Comparison of ENCODE assay signal across 18 cellular contexts in the genomic region with DNA sequence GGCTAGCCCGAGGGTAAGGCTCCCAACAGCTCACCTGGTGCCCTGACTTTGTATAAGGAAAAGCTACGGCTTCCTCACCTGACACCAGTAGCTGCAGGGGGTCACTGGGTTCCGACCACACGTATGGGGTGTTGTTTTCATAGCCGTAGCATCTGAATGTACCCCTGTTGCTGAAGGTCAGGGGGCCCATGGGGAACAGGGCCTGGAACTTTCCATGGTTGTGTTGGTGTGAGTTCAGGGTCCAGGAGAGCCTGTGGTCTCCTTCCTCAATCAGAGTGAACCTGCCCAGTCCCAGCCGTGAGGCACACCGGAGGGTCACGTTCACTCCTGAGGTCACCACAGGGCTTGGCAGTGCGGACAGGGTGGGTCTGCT. TPM values are rescaled to one million over a fixed set of nuclear protein-coding genes. Genes with fewer than 3 reads are reported as not detected.
DNase-seq lines count a peak whose midpoint lies in the region; ATAC-seq, FAIRE-seq and TF ChIP-seq lines count a peak whose summit lies in the region.
"Had no signal": no experiment of that assay in that cellular context is flagged by ENCODE, and none has a peak within 500 bp of the region (broad histone marks: within the 10 kb centered on the region; RNA-seq: fewer than 3 reads in every experiment).

No MANE protein-coding gene starts in this region.

- H3K9ac ChIP-seq in BLaER1 treated with 17β-estradiol and CSF1 and Interleukin-3, amounts not matched to agents 10 nM and 100 nM, result 0 out of 22 replicates have a peak overlapping the region, but pooled peaks of 1 of the 11 experiments have one; percentile 10
- H3K9ac ChIP-seq in GM12878 (ENCODE audit: control insufficient read depth, insufficient read depth, low read length), result no peak overlapping the region

- H3K9me3 Mint-ChIP-seq in stimulated activated memory B cell treated with anti-CD40 and anti-IgM and Interleukin-4, amounts not matched to agents 10 μg/mL and 1 μg/mL and 100 μg/mL, for 72 hours, result no peaks in the 10 kb centered on the region
- H3K9me3 Mint-ChIP-seq: CD4-positive, alpha-beta T cell had no signal

- SMC1A ChIA-PET in GM12878 (lab: Charles Lee; ENCODE audit: uncharacterized antibody, unreplicated experiment), result interaction anchor here (1.2 kb wide), 1 partner anchor 11 kb away, joined by 5 read pairs; no protein-coding TSS in a partner anchor

- H3K4me2 ChIP-seq in BLaER1 treated with 17β-estradiol and CSF1 and Interleukin-3, amounts not matched to agents 10 nM and 100 nM, result peak overlapping the region in 10 of 11 experiments; percentile 6 to 95 (median 89); a peak in 16 of 22 replicates
- no peak overlapping the region for H3K4me2 ChIP-seq in GM12878 (ENCODE audit: control insufficient read depth, insufficient read depth)
- H3K4me2 ChIP-seq: A549 had no signal

- H3K27ac ChIP-seq in BLaER1 treated with 17β-estradiol and CSF1 and Interleukin-3, amounts not matched to agents 10 nM and 100 nM, result peak overlapping the region in 6 of 11 experiments; percentile 23 to 84 (median 76); a peak in 7 of 22 replicates
- no peak overlapping the region for H3K27ac ChIP-seq in GM12878 (ENCODE audit: control insufficient read depth, insufficient read depth)
- H3K27ac ChIP-seq: A549 had no signal

- no peaks in the 10 kb centered on the region for H3K27me3 Mint-ChIP-seq in stimulated activated memory B cell treated with anti-CD40 and anti-IgM and Interleukin-4, amounts not matched to agents 10 μg/mL and 1 μg/mL and 100 μg/mL, for 72 hours

- no peak overlapping the region for H3K4me3 ChIP-seq in BLaER1 treated with 17β-estradiol and CSF1 and Interleukin-3, amounts not matched to agents 10 nM and 100 nM
- no peak overlapping the region for H3K4me3 ChIP-seq in GM12878
- H3K4me3 ChIP-seq: A549, HAP-1 had no signal

- no peak for FAIRE-seq in GM12878 (lab: Jason Lieb, UNC)
- FAIRE-seq: A549, GM12891, H1 had no signal

- no peak for TF ChIP-seq POLR2A in GM12878 (IDR thresholded peaks at IDR 0.05; ENCODE audit: low read depth, low read length)

- peaks cover 0 to 5% (median 0%) of the 10 kb centered on the region in 11 experiments; a peak in 1 of 22 replicates for H3K36me3 ChIP-seq in BLaER1 treated with 17β-estradiol and CSF1 and Interleukin-3, amounts not matched to agents 10 nM and 100 nM
- no peaks in the 10 kb centered on the region for H3K36me3 ChIP-seq in GM12878 (ENCODE audit: control insufficient read depth in 2 of 2, insufficient read depth in 2 of 2, low read length in 1 of 2)
- H3K36me3 ChIP-seq: HAP-1 had no signal

- TF ChIP-seq RAD21 in GM12878 (IDR thresholded peaks at IDR 0.05; ENCODE audit: insufficient read depth, low read depth, low read length), result no peak

- peak overlapping the region; percentile 62 for H3K4me3 Mint-ChIP-seq in stimulated activated memory B cell treated with anti-CD40 and anti-IgM and Interleukin-4, amounts not matched to agents 10 μg/mL and 1 μg/mL and 100 μg/mL, for 72 hours
- H3K4me3 Mint-ChIP-seq: CD4-positive, alpha-beta T cell had no signal

- peak overlapping the region; percentile 92 for H3K27ac Mint-ChIP-seq in stimulated activated memory B cell treated with anti-CD40 and anti-IgM and Interleukin-4, amounts not matched to agents 10 μg/mL and 1 μg/mL and 100 μg/mL, for 72 hours
- H3K27ac Mint-ChIP-seq: CD4-positive, alpha-beta T cell had no signal

- POLR2A ChIA-PET in GM12878 (lab: Charles Lee), result no interaction called here

- peaks cover 8% of the 10 kb centered on the region for H3K36me3 Mint-ChIP-seq in stimulated activated memory B cell treated with anti-CD40 and anti-IgM and Interleukin-4, amounts not matched to agents 10 μg/mL and 1 μg/mL and 100 μg/mL, for 72 hours

- no peaks in the 10 kb centered on the region for H3K27me3 ChIP-seq in BLaER1 treated with 17β-estradiol and CSF1 and Interleukin-3, amounts not matched to agents 10 nM and 100 nM
- H3K27me3 ChIP-seq in GM12878 (replicated peaks in 1 of 2; ENCODE audit: control insufficient read depth in 2 of 2, insufficient read depth in 2 of 2, low read length in 1 of 2), result 0 out of 4 replicates have a peak, but pooled peaks cover 0 to 2% of the 10 kb centered on the region in 2 experiments

- 36% methylated on average over 9 of the region's 9 CpGs for WGBS in GM12878 (ENCODE audit: insufficient coverage, insufficient replicate concordance, low lambda C conversion rate, missing lambda C conversion rate)

- peaks cover 89% of the 10 kb centered on the region for H3K4me1 Mint-ChIP-seq in stimulated activated memory B cell treated with anti-CD40 and anti-IgM and Interleukin-4, amounts not matched to agents 10 μg/mL and 1 μg/mL and 100 μg/mL, for 72 hours

- H4K20me1 ChIP-seq in BLaER1 treated with 17β-estradiol and CSF1 and Interleukin-3, amounts not matched to agents 10 nM and 100 nM, result no peaks in the 10 kb centered on the region
- no peaks in the 10 kb centered on the region for H4K20me1 ChIP-seq in GM12878 (ENCODE audit: control insufficient read depth, insufficient read depth)

- H3K4me1 ChIP-seq in BLaER1 treated with 17β-estradiol and CSF1 and Interleukin-3, amounts not matched to agents 10 nM and 100 nM, result peaks cover 81 to 95% (median 91%) of the 10 kb centered on the region in 10 experiments
- no peaks in the 10 kb centered on the region for H3K4me1 ChIP-seq in GM12878 (ENCODE audit: control insufficient read depth, insufficient read depth, low read length)
- H3K4me1 ChIP-seq: A549, HAP-1 had no signal

- CTCF ChIA-PET in GM12878 (lab: Yijun Ruan, JAX), result interaction anchor here (0.6 to 2.2 kb wide), 2 partner anchors 13 to 53 kb away, joined by 4 to 7 read pairs; no protein-coding TSS in a partner anchor

- RAD21 ChIA-PET in GM12878 (lab: Charles Lee; ENCODE audit: unreplicated experiment), result interaction anchor here (1.4 kb wide), 1 partner anchor 10 kb away, joined by 5 read pairs; no protein-coding TSS in a partner anchor

- ATAC-seq in GM12878, result no peak
- no peak for ATAC-seq in stimulated activated memory B cell treated with anti-CD40 and anti-IgM and Interleukin-4, amounts not matched to agents 10 μg/mL and 1 μg/mL and 100 μg/mL, for 72 hours

- DNase-seq in GM12878 (ENCODE audit: low read depth, low spot score) (no peak), mesenteric fat pad (ENCODE audit: low spot score) (peak; percentile 76), COLO829 (ENCODE audit: low spot score) (no peak), SKM-1 (lab: John Stamatoyannopoulos, UW; ENCODE audit: unreplicated experiment) (no peak), SIG-M5 (lab: John Stamatoyannopoulos, UW) (no peak)
- DNase-seq: C1 segment of cervical spinal cord; CD4-positive, alpha-beta T cell; DMS79; IMR-90 had no signal

- in situ Hi-C loops in GM12878 (cut with MboI), result no loop called here

- no peaks in the 10 kb centered on the region for H3K79me2 ChIP-seq in GM12878 (ENCODE audit: control insufficient read depth, insufficient read depth, low read length)

- no TSS peak for BruUV-seq in GM12878 (replicated peaks; lab: Mats Ljungman, UMichigan)

- no peak overlapping the region for H2AFZ ChIP-seq in GM12878 (ENCODE audit: control insufficient read depth, low read depth, low read length)

- TF ChIP-seq EP300 in GM12878 (IDR thresholded peaks at IDR 0.05; ENCODE audit: borderline replicate concordance in 1 of 2, control insufficient read depth in 1 of 2, low read depth in 2 of 2, low read length in 2 of 2), result no peak

- TF ChIP-seq CTCF in GM12878 (IDR thresholded peaks at IDR 0.05 in 2 of 3, conservative IDR thresholded peaks at IDR 0.05 in 1 of 3; ENCODE audit: control insufficient read depth in 2 of 3, extremely low read depth in 1 of 3, insufficient read depth in 1 of 3, low read depth in 3 of 3, low read length in 3 of 3), result no peak

- intact Hi-C loops in GM12878 (cut with micrococcal nuclease; ENCODE audit: unreplicated experiment), result no loop called here

- H3K9me3 ChIP-seq in BLaER1 treated with 17β-estradiol and CSF1 and Interleukin-3, amounts not matched to agents 10 nM and 100 nM (replicated peaks in 1 of 11), result no peaks in the 10 kb centered on the region
- H3K9me3 ChIP-seq in GM12878 (replicated peaks; ENCODE audit: control insufficient read depth, insufficient read depth, low read length), result no peaks in the 10 kb centered on the region
- H3K9me3 ChIP-seq: A549, HAP-1 had no signal

RNA-seq across cellular contexts. Expression of gene LILRA4, which starts 1.1 kb away (rescaled TPM):
- 7.6 and 8.3 TPM in 2 replicates for total RNA-seq in GM12878 (2013; cell fraction: nucleolus; rRNA removed)
- 17.9 and 19.1 TPM in 2 replicates for total RNA-seq in GM12878 (2014; rRNA removed)
- 10.2 and 13.6 TPM in 2 replicates for total RNA-seq in GM12878 (2014; rRNA removed; fragmentation: Illumina TruSeq; extraction: Trizol)
- 12.7 and 17.2 TPM in 2 replicates for total RNA-seq in GM12878 (2021)
- polyA plus RNA-seq in GM12878 (2011; ENCODE audit: low read depth), result 0.17 TPM
- polyA plus RNA-seq in GM12878 (2011; rRNA removed), result 1.8 and 2.4 TPM in 2 replicates
- polyA plus RNA-seq in GM12878 (2011; cell fraction: cytosol; rRNA removed), result 2.6 and 4.1 TPM in 2 replicates
- 0.94 and 2.5 TPM in 2 replicates for polyA plus RNA-seq in GM12878 (2011; cell fraction: nucleus; rRNA removed)
- 0.32 and 1.4 TPM in 2 replicates for polyA plus RNA-seq in GM12878 (2012)
- 13.4 and 14.3 TPM in 2 replicates for polyA plus RNA-seq in GM12878 (2014; fragmentation: Illumina TruSeq; extraction: Trizol)
- 10 to 100 TPM in 1 of 2 experiments, 1 to 10 TPM in 1; 9.7 to 12.4 TPM for polyA plus RNA-seq in GM12878 (2014; fragmentation: Nextera tagmentation; extraction: Ambion mirVana)
- 17.4 and 18.5 TPM in 2 replicates for polyA plus RNA-seq in GM12878 (2014; rRNA removed)
- 1 to 10 TPM; 6.4 to 6.9 TPM for polyA plus RNA-seq in GM12878 (2016; fragmentation: Nextera tagmentation; extraction: Ambion mirVana)
- 1.5 and 5.2 TPM in 2 replicates for polyA minus RNA-seq in GM12878 (2011; rRNA and poly(A)+ RNA removed)
- 0.73 TPM in 1 of 2 replicates, not detected in the other for polyA minus RNA-seq in GM12878 (2011; cell fraction: cytosol; rRNA and poly(A)+ RNA removed)
- polyA minus RNA-seq in GM12878 (2011; cell fraction: nucleus; rRNA and poly(A)+ RNA removed), result 1.2 and 1.8 TPM in 2 replicates
- 1.0 TPM for total RNA-seq in mesenteric fat pad
- total RNA-seq: G401, H1, HT-29, IMR-90 had no signal
- polyA plus RNA-seq: A549, AG04450, H1, IMR-90 had no signal

RNA-seq across cellular contexts. Expression of gene LILRA5, which starts 24.9 kb away (rescaled TPM):
- 1.8 TPM in 1 of 2 replicates, not detected in the other for total RNA-seq in GM12878 (2013; cell fraction: nucleolus; rRNA removed)
- total RNA-seq in GM12878 (2014; rRNA removed) (0.73 and 0.76 TPM in 2 replicates), GM12878 (2014; rRNA removed; fragmentation: Illumina TruSeq; extraction: Trizol) (0.31 and 0.32 TPM in 2 replicates), GM12878 (2021) (0.41 and 0.51 TPM in 2 replicates), mesenteric fat pad (23.0 TPM)
- not detected for polyA plus RNA-seq in GM12878 (2011; ENCODE audit: low read depth)
- polyA plus RNA-seq in GM12878 (2011; rRNA removed) (not detected in 2 replicates), GM12878 (2014; fragmentation: Illumina TruSeq; extraction: Trizol) (0.31 TPM in 1 of 2 replicates, not detected in the other), GM12878 (2014; fragmentation: Nextera tagmentation; extraction: Ambion mirVana) (under 1 TPM in 1 of 2 experiments, not detected in 1; 0.05 TPM), GM12878 (2014; rRNA removed) (0.18 and 1.2 TPM in 2 replicates), GM12878 (2016; fragmentation: Nextera tagmentation; extraction: Ambion mirVana) (not detected)
- not detected in 2 replicates for polyA plus RNA-seq in GM12878 (2011; cell fraction: cytosol; rRNA removed)
- not detected in 2 replicates for polyA plus RNA-seq in GM12878 (2011; cell fraction: nucleus; rRNA removed)
- not detected in 2 replicates for polyA plus RNA-seq in GM12878 (2012)
- polyA minus RNA-seq in GM12878 (2011; rRNA and poly(A)+ RNA removed), result 0.21 TPM in 1 of 2 replicates, not detected in the other
- not detected in 2 replicates for polyA minus RNA-seq in GM12878 (2011; cell fraction: cytosol; rRNA and poly(A)+ RNA removed)
- polyA minus RNA-seq in GM12878 (2011; cell fraction: nucleus; rRNA and poly(A)+ RNA removed), result not detected in 2 replicates
- total RNA-seq: G401, H1, HT-29, IMR-90 had no signal
- polyA plus RNA-seq: A549, AG04450, H1, IMR-90 had no signal

RNA-seq across cellular contexts. Expression of gene LAIR1, which starts 26.9 kb away (rescaled TPM):
- total RNA-seq in GM12878 (2013; cell fraction: nucleolus; rRNA removed), result 55.2 and 74.0 TPM in 2 replicates
- total RNA-seq in GM12878 (2014; rRNA removed) (36.2 and 41.2 TPM in 2 replicates), GM12878 (2014; rRNA removed; fragmentation: Illumina TruSeq; extraction: Trizol) (39.2 and 41.8 TPM in 2 replicates), GM12878 (2021) (43.1 and 44.4 TPM in 2 replicates), mesenteric fat pad (63.8 TPM)
- polyA plus RNA-seq in GM12878 (2011; ENCODE audit: low read depth), result not detected
- polyA plus RNA-seq in GM12878 (2011; rRNA removed) (13.5 and 15.5 TPM in 2 replicates), GM12878 (2014; fragmentation: Illumina TruSeq; extraction: Trizol) (35.2 and 49.1 TPM in 2 replicates), GM12878 (2014; fragmentation: Nextera tagmentation; extraction: Ambion mirVana) (10 to 100 TPM in 1 of 2 experiments, 1 to 10 TPM in 1; 8.6 to 13.1 TPM), GM12878 (2014; rRNA removed) (58.2 and 62.0 TPM in 2 replicates), GM12878 (2016; fragmentation: Nextera tagmentation; extraction: Ambion mirVana) (10 to 100 TPM; 30.7 to 31.3 TPM)
- polyA plus RNA-seq in GM12878 (2011; cell fraction: cytosol; rRNA removed), result 11.1 and 15.1 TPM in 2 replicates
- 32.7 and 35.3 TPM in 2 replicates for polyA plus RNA-seq in GM12878 (2011; cell fraction: nucleus; rRNA removed)
- polyA plus RNA-seq in GM12878 (2012), result 0.13 and 0.23 TPM in 2 replicates
- polyA minus RNA-seq in GM12878 (2011; rRNA and poly(A)+ RNA removed), result 9.7 and 14.6 TPM in 2 replicates
- 4.9 and 8.4 TPM in 2 replicates for polyA minus RNA-seq in GM12878 (2011; cell fraction: cytosol; rRNA and poly(A)+ RNA removed)
- polyA minus RNA-seq in GM12878 (2011; cell fraction: nucleus; rRNA and poly(A)+ RNA removed), result 10.9 and 19.9 TPM in 2 replicates
- total RNA-seq: G401, H1, HT-29, IMR-90 had no signal
- polyA plus RNA-seq: A549, AG04450, IMR-90 had no signal

RNA-seq across cellular contexts. Expression of gene LILRB2, which starts 56.9 kb away (rescaled TPM):
- total RNA-seq in GM12878 (2013; cell fraction: nucleolus; rRNA removed), result 0.27 and 0.33 TPM in 2 replicates
- total RNA-seq in GM12878 (2014; rRNA removed), result 0.17 TPM in 1 of 2 replicates, not detected in the other
- total RNA-seq in GM12878 (2014; rRNA removed; fragmentation: Illumina TruSeq; extraction: Trizol), result 0.09 TPM in 2 replicates
- not detected in 2 replicates for total RNA-seq in GM12878 (2021)
- polyA plus RNA-seq in GM12878 (2011; ENCODE audit: low read depth), result not detected
- 0.08 TPM in 1 of 2 replicates, not detected in the other for polyA plus RNA-seq in GM12878 (2011; rRNA removed)
- 0.03 TPM in 1 of 2 replicates, not detected in the other for polyA plus RNA-seq in GM12878 (2011; cell fraction: cytosol; rRNA removed)
- polyA plus RNA-seq in GM12878 (2011; cell fraction: nucleus; rRNA removed), result 0.07 and 0.13 TPM in 2 replicates
- polyA plus RNA-seq in GM12878 (2012), result 0.08 TPM in 1 of 2 replicates, not detected in the other
- 0.15 TPM in 1 of 2 replicates, not detected in the other for polyA plus RNA-seq in GM12878 (2014; fragmentation: Illumina TruSeq; extraction: Trizol)
- not detected for polyA plus RNA-seq in GM12878 (2014; fragmentation: Nextera tagmentation; extraction: Ambion mirVana)
- polyA plus RNA-seq in GM12878 (2014; rRNA removed), result 0.11 and 0.15 TPM in 2 replicates
- polyA plus RNA-seq in GM12878 (2016; fragmentation: Nextera tagmentation; extraction: Ambion mirVana), result under 1 TPM in 1 of 2 experiments, not detected in 1; 0.18 TPM
- polyA minus RNA-seq in GM12878 (2011; rRNA and poly(A)+ RNA removed), result not detected in 2 replicates
- polyA minus RNA-seq in GM12878 (2011; cell fraction: cytosol; rRNA and poly(A)+ RNA removed), result not detected in 2 replicates
- 0.19 TPM in 1 of 2 replicates, not detected in the other for polyA minus RNA-seq in GM12878 (2011; cell fraction: nucleus; rRNA and poly(A)+ RNA removed)
- total RNA-seq in mesenteric fat pad, result 14.4 TPM
- total RNA-seq: G401, H1, HT-29, IMR-90 had no signal
- polyA plus RNA-seq: A549, AG04450, H1, IMR-90 had no signal
